Comparison of ENCODE assay signal across 1 cellular context in genomic region chr10:97494863-97495506, GRCh38.
TF ChIP-seq lines count a peak whose summit lies in the region.

No MANE protein-coding gene starts in this region.

TF ChIP-seq in SK-N-SH, 30 proteins besides CTCF, POLR2A, EP300 and RAD21 (continued from another document):
- TF ChIP-seq CHD2 (IDR thresholded peaks at IDR 0.05; ENCODE audit: low read length, partially characterized antibody) (no peak), GABPA (IDR thresholded peaks at IDR 0.05; ENCODE audit: low read depth) (no peak)
TF ChIP-seq in SK-N-SH: peak in this region for 0.
